ENCODE assay signal across 9 cellular contexts in genomic region chr3:114411811-114412803, GRCh38.
A peak's percentile ranks its signal among the peaks of the same experiment; 100 is the strongest.
DNase-seq lines count a peak whose midpoint lies in the region; ATAC-seq and TF ChIP-seq lines count a peak whose summit lies in the region.
"Had no signal": no experiment of that assay in that cellular context is flagged by ENCODE, and none has a peak within 500 bp of the region (broad histone marks: within the 10 kb centered on the region; RNA-seq: fewer than 3 reads in every experiment).

No MANE protein-coding gene starts in this region.

- peaks cover 19% of the 10 kb centered on the region for H3K4me1 Mint-ChIP-seq in activated CD8-positive, alpha-beta memory T cell treated with anti-CD3 and anti-CD28 coated beads, Interleukin-2, amount 10 ng/mL, durations not matched to agents 7 days and 5 days

- H2AFZ ChIP-seq in hepatocyte: no peak overlapping the region

- H3K27me3 ChIP-seq in hepatocyte (no peaks in the 10 kb centered on the region), suprapubic skin (no peaks in the 10 kb centered on the region)

- no peaks in the 10 kb centered on the region for H3K36me3 Mint-ChIP-seq in activated CD8-positive, alpha-beta memory T cell treated with anti-CD3 and anti-CD28 coated beads, Interleukin-2, amount 10 ng/mL, durations not matched to agents 7 days and 5 days

- H3K9me3 ChIP-seq in hepatocyte (ENCODE audit: low read depth): no peaks in the 10 kb centered on the region
- H3K9me3 ChIP-seq in suprapubic skin: no peaks in the 10 kb centered on the region

- TF ChIP-seq POLR2A in suprapubic skin (IDR thresholded peaks at IDR 0.05): no peak

- CTCF ChIA-PET in activated CD8-positive, alpha-beta memory T cell treated with anti-CD3 and anti-CD28 coated beads, Interleukin-2, amount 10 ng/mL, durations not matched to agents 7 days and 5 days (lab: Charles Lee): no interaction called here

- H3K36me3 ChIP-seq in hepatocyte (replicated peaks; ENCODE audit: insufficient read depth, low read depth) (no peaks in the 10 kb centered on the region), suprapubic skin (no peaks in the 10 kb centered on the region)

- H4K20me1 ChIP-seq in hepatocyte (ENCODE audit: insufficient read depth, poor library complexity, severe bottlenecking): peaks cover 3% of the 10 kb centered on the region

- WGBS in hepatocyte (ENCODE audit: low lambda C conversion rate, missing lambda C conversion rate): 80% methylated on average over 9 of the region's 9 CpGs
- WGBS in suprapubic skin: 65% methylated on average over 9 of the region's 9 CpGs

- no peaks in the 10 kb centered on the region for H3K9me3 Mint-ChIP-seq in activated CD8-positive, alpha-beta memory T cell treated with anti-CD3 and anti-CD28 coated beads, Interleukin-2, amount 10 ng/mL, durations not matched to agents 7 days and 5 days (ENCODE audit: low read depth)

- H3K4me1 ChIP-seq in hepatocyte (ENCODE audit: insufficient read depth): peaks cover 5% of the 10 kb centered on the region
- H3K4me1 ChIP-seq in suprapubic skin: peaks cover 29% of the 10 kb centered on the region

- H3K9me2 ChIP-seq in hepatocyte (replicated peaks; ENCODE audit: insufficient read depth): no peaks in the 10 kb centered on the region

- TF ChIP-seq EP300 in suprapubic skin (IDR thresholded peaks at IDR 0.05): no peak

- no peaks in the 10 kb centered on the region for H3K27me3 Mint-ChIP-seq in activated CD8-positive, alpha-beta memory T cell treated with anti-CD3 and anti-CD28 coated beads, Interleukin-2, amount 10 ng/mL, durations not matched to agents 7 days and 5 days

- ATAC-seq in GM18499 (IDR thresholded peaks at IDR 0.05; ENCODE audit: insufficient read depth, unreplicated experiment) (peak; percentile 63), HG02642 (IDR thresholded peaks at IDR 0.05; ENCODE audit: poor library complexity, unreplicated experiment) (peak; percentile 83)
- peak; percentile 79 for ATAC-seq in activated CD8-positive, alpha-beta memory T cell treated with anti-CD3 and anti-CD28 coated beads, Interleukin-2, amount 10 ng/mL, durations not matched to agents 7 days and 5 days

- peak; percentile 41 for DNase-seq in activated CD8-positive, alpha-beta memory T cell treated with anti-CD3 and anti-CD28 coated beads, Interleukin-2, amount 10 ng/mL, durations not matched to agents 7 days and 5 days
- DNase-seq in hepatocyte (ENCODE audit: low spot score) (peak; percentile 25), suprapubic skin (ENCODE audit: low spot score in 2 of 2) (no peak), HT-29 (ENCODE audit: low spot score) (no peak), NCI-H82 (lab: John Stamatoyannopoulos, UW) (no peak), NCI-H524 (lab: John Stamatoyannopoulos, UW) (no peak)

- no peak overlapping the region for H3K4me3 Mint-ChIP-seq in activated CD8-positive, alpha-beta memory T cell treated with anti-CD3 and anti-CD28 coated beads, Interleukin-2, amount 10 ng/mL, durations not matched to agents 7 days and 5 days

- H3K27ac ChIP-seq in hepatocyte (peak overlapping the region; percentile 51), suprapubic skin (peak overlapping the region; percentile 69)
- H3K27ac ChIP-seq: KMS-11 had no signal

- H3K4me2 ChIP-seq in hepatocyte: no peak overlapping the region
- H3K4me2 ChIP-seq: KMS-11 had no signal

- no peak overlapping the region for H3K4me3 ChIP-seq in hepatocyte
- no peak overlapping the region for H3K4me3 ChIP-seq in suprapubic skin

- peak overlapping the region; percentile 1 for H3K27ac Mint-ChIP-seq in activated CD8-positive, alpha-beta memory T cell treated with anti-CD3 and anti-CD28 coated beads, Interleukin-2, amount 10 ng/mL, durations not matched to agents 7 days and 5 days

- H3K79me2 ChIP-seq in hepatocyte: peaks cover under 1% of the 10 kb centered on the region

- TF ChIP-seq CTCF in hepatocyte (IDR thresholded peaks at IDR 0.05; ENCODE audit: poor library complexity) (no peak), suprapubic skin (IDR thresholded peaks at IDR 0.05) (no peak)

Comparison
In these comparisons a context has a peak if more than half of its experiments do, and no peak if none do; other contexts are left out.
1. DNase-seq: peak in activated CD8-positive, alpha-beta memory T cell treated with anti-CD3 and anti-CD28 coated beads, Interleukin-2, amount 10 ng/mL, durations not matched to agents 7 days and 5 days (single experiment) and hepatocyte (single experiment); none in suprapubic skin (0 of 2), HT-29 (single experiment), NCI-H82 (single experiment) and NCI-H524 (0 of 2).
2. Peak in every context shown above with its lines, with median percentiles within 50 percentile points of each other: ATAC-seq.